ENCODE assay signal across 8 cellular contexts in the genomic region with DNA sequence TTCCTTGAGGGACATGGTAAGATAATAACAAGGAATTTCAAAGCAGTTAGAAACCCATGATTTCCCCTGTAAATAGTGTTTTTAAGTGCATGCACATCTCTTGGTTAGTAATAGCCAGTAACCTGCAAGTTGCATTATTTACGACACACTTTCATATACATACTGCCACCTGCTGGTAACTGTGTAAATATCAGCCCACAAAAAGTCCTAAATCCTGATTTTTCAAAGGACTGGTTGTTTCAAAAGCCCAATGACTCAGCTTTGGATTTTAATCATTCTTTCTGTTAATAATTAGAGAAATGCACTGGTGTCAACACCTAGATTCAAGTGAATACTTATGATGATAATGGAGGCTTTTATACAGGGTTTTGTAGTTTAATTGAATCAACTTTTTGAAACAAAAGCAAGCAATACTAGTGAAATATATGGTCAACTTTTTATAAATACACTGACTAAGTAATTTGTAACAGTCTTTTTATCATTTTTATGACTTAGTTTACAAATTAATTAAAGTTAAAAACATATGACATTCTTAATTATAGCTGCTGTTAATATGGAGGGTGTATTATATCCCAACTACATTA.
DNase-seq lines count a peak whose midpoint lies in the region; ATAC-seq and TF ChIP-seq lines count a peak whose summit lies in the region.

No MANE protein-coding gene starts in this region.

- H3K36me3 ChIP-seq in WERI-Rb-1 = no peaks in the 10 kb centered on the region
- H3K36me3 ChIP-seq in hepatocyte (replicated peaks; ENCODE audit: insufficient read depth, low read depth) = no peaks in the 10 kb centered on the region

- no peaks in the 10 kb centered on the region for H3K9me3 Mint-ChIP-seq in CD14-positive monocyte
- no peaks in the 10 kb centered on the region for H3K9me3 Mint-ChIP-seq in activated T-cell treated with anti-CD3 and anti-CD28 coated beads, Interleukin-2, amount 50 U/mL, for 4 hours

- no peaks in the 10 kb centered on the region for H3K27me3 ChIP-seq in WERI-Rb-1 (ENCODE audit: insufficient read depth, low read depth, severe bottlenecking)
- H3K27me3 ChIP-seq in hepatocyte = no peaks in the 10 kb centered on the region

- H3K4me3 ChIP-seq in WERI-Rb-1 (ENCODE audit: low read depth, low read length) = no peak overlapping the region
- no peak overlapping the region for H3K4me3 ChIP-seq in hepatocyte

- no peak overlapping the region for H3K4me2 ChIP-seq in hepatocyte

- H2AFZ ChIP-seq in hepatocyte = no peak overlapping the region

- H3K27ac Mint-ChIP-seq in CD14-positive monocyte = no peak overlapping the region

- DNase-seq in CD14-positive monocyte (ENCODE audit: low spot score) (no peak), NCI-H2081 (lab: John Stamatoyannopoulos, UW) (peak; percentile 71 to 77), WERI-Rb-1 (peak; percentile 10), hepatocyte (ENCODE audit: low spot score) (peak; percentile 84), stromal cell of bone marrow (ENCODE audit: low read depth) (peak; percentile 33)
- no peak for DNase-seq in activated T-cell treated with anti-CD3 and anti-CD28 coated beads, Interleukin-2, amount 50 U/mL, for 4 hours

- H3K4me1 ChIP-seq in hepatocyte (ENCODE audit: insufficient read depth) = no peaks in the 10 kb centered on the region

- no peaks in the 10 kb centered on the region for H3K9me3 ChIP-seq in WERI-Rb-1 (ENCODE audit: severe bottlenecking)
- H3K9me3 ChIP-seq in hepatocyte (ENCODE audit: low read depth) = no peaks in the 10 kb centered on the region

- H3K4me3 Mint-ChIP-seq in CD14-positive monocyte = no peak overlapping the region
- no peak overlapping the region for H3K4me3 Mint-ChIP-seq in activated T-cell treated with anti-CD3 and anti-CD28 coated beads, Interleukin-2, amount 50 U/mL, for 4 hours

- TF ChIP-seq CTCF in CD14-positive monocyte (IDR thresholded peaks at IDR 0.05) = peak; percentile 86
- TF ChIP-seq CTCF in WERI-Rb-1 (IDR thresholded peaks at IDR 0.05; ENCODE audit: low read depth, low read length) = peak; percentile 47
- TF ChIP-seq CTCF in hepatocyte (IDR thresholded peaks at IDR 0.05; ENCODE audit: poor library complexity) = peak; percentile 81

- H3K79me2 ChIP-seq in hepatocyte = no peaks in the 10 kb centered on the region

- no peaks in the 10 kb centered on the region for H3K36me3 Mint-ChIP-seq in CD14-positive monocyte
- H3K36me3 Mint-ChIP-seq in activated T-cell treated with anti-CD3 and anti-CD28 coated beads, Interleukin-2, amount 50 U/mL, for 4 hours (ENCODE audit: insufficient read depth) = no peaks in the 10 kb centered on the region

- H4K20me1 ChIP-seq in hepatocyte (ENCODE audit: insufficient read depth, poor library complexity, severe bottlenecking) = no peaks in the 10 kb centered on the region

- H3K27ac ChIP-seq in WERI-Rb-1 = no peak overlapping the region
- no peak overlapping the region for H3K27ac ChIP-seq in hepatocyte

- no peaks in the 10 kb centered on the region for H3K27me3 Mint-ChIP-seq in CD14-positive monocyte (ENCODE audit: low read depth in 3 of 3)
- H3K27me3 Mint-ChIP-seq in activated T-cell treated with anti-CD3 and anti-CD28 coated beads, Interleukin-2, amount 50 U/mL, for 4 hours (ENCODE audit: low read depth) = no peaks in the 10 kb centered on the region

- ATAC-seq in GM18517 (IDR thresholded peaks at IDR 0.05; ENCODE audit: unreplicated experiment) (peak; percentile 81), HG02981 (IDR thresholded peaks at IDR 0.05; ENCODE audit: unreplicated experiment) (peak; percentile 77)
- no peak for ATAC-seq in activated T-cell treated with anti-CD3 and anti-CD28 coated beads, Interleukin-2, amount 50 U/mL, for 4 hours

- intact Hi-C loops in CD14-positive monocyte (cut with micrococcal nuclease) = no loop called here

- no peaks in the 10 kb centered on the region for H3K9me2 ChIP-seq in hepatocyte (replicated peaks; ENCODE audit: insufficient read depth)

- no peaks in the 10 kb centered on the region for H3K4me1 Mint-ChIP-seq in CD14-positive monocyte
- no peaks in the 10 kb centered on the region for H3K4me1 Mint-ChIP-seq in activated T-cell treated with anti-CD3 and anti-CD28 coated beads, Interleukin-2, amount 50 U/mL, for 4 hours (ENCODE audit: low read depth)

- 0% methylated on average over 1 of the region's 1 CpG for WGBS in hepatocyte (ENCODE audit: low lambda C conversion rate, missing lambda C conversion rate)

Comparison
In these comparisons a context has a peak if more than half of its experiments do, and no peak if none do; other contexts are left out.
1. DNase-seq: peak in NCI-H2081 (2 of 2), WERI-Rb-1 (single experiment), hepatocyte (single experiment) and stromal cell of bone marrow (single experiment); none in CD14-positive monocyte (single experiment) and activated T-cell treated with anti-CD3 and anti-CD28 coated beads, Interleukin-2, amount 50 U/mL, for 4 hours (single experiment).
2. ATAC-seq: peak in GM18517 (single experiment) and HG02981 (single experiment); none in activated T-cell treated with anti-CD3 and anti-CD28 coated beads, Interleukin-2, amount 50 U/mL, for 4 hours (0 of 2).
3. Peak in every context shown above with its lines, with median percentiles within 50 percentile points of each other: CTCF ChIP-seq.